Comparison of ENCODE assay signal across 33 cellular contexts in the genomic region with DNA sequence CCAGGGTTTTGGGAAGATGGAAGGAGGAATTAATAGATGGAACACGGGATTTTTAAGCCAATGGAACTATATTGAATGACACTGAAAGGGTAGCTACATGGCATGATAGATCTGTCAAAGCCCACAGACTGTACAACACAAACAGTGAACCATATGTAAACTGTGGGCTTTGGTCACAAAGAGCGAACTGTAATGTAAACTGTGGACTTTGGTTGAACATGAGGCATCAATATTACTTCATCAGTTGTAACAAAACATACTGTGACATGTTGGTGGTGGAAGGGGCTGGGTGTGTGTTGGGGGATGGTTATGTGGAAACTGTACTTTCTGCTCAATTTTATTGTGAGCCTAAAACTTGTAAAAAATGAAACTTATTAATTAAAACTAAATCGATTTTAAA.
"Had no signal": no experiment of that assay in that cellular context is flagged by ENCODE, and none has a peak within 500 bp of the region (broad histone marks: within the 10 kb centered on the region; RNA-seq: fewer than 3 reads in every experiment).

No MANE protein-coding gene starts in this region.

- ATAC-seq: effector memory CD8-positive, alpha-beta T cell; esophagus mucosa; gastroesophageal sphincter; left cardiac atrium; pancreas; stimulated activated memory B cell treated with anti-CD40 and anti-IgM and Interleukin-4, amounts not matched to agents 10 μg/mL and 1 μg/mL and 100 μg/mL, for 72 hours; stimulated activated naive CD8-positive, alpha-beta T cell treated with anti-CD3 and anti-CD28 coated beads, Interleukin-15, amount 100 ng/mL, for 72 hours; upper lobe of right lung had no signal

- DNase-seq: activated CD4-positive, alpha-beta T cell treated with anti-CD3 and anti-CD28 coated beads for 4 hours; activated CD4-positive, alpha-beta T cell treated with anti-CD3 and anti-CD28 coated beads, Interleukin-2, amount 50 U/mL, for 48 hours; activated CD8-positive, alpha-beta memory T cell treated with anti-CD3 and anti-CD28 coated beads, Interleukin-2, amount 50 U/mL, for 4 hours; activated gamma-delta T cell; activated naive CD4-positive, alpha-beta T cell treated with anti-CD3 and anti-CD28 coated beads, Interleukin-2, amount 10 ng/mL, durations not matched to agents 7 days and 5 days; activated naive CD8-positive, alpha-beta T cell treated with anti-CD3 and anti-CD28 coated beads, Interleukin-2, amount 10 ng/mL, durations not matched to agents 7 days and 5 days; activated T-cell treated with anti-CD3 and anti-CD28 coated beads, Interleukin-2, amount 50 U/mL, for 1 hour; cortex of kidney; effector memory CD8-positive, alpha-beta T cell; left cardiac atrium; mammary epithelial cell; naive B cell; nephron progenitor cell; pancreas; retina; sigmoid colon; stimulated activated CD4-positive, alpha-beta T cell treated with anti-CD3 and anti-CD28 coated beads, Interleukin-1b, Interleukin-23, amount 100 ng/mL, for 48 hours; stimulated activated CD4-positive, alpha-beta T cell treated with anti-CD3 and anti-CD28 coated beads, Interleukin-4, amount 100 ng/mL, for 4 hours; stimulated activated CD8-positive, alpha-beta memory T cell treated with anti-CD3 and anti-CD28 coated beads, Interleukin-4, amount 100 ng/mL, for 48 hours; stimulated activated naive CD8-positive, alpha-beta T cell treated with anti-CD3 and anti-CD28 coated beads, Interleukin-15, amount 100 ng/mL, for 72 hours; substantia nigra; T-helper 1 cell; thyroid gland; upper lobe of right lung had no signal

- FAIRE-seq: keratinocyte, pancreas had no signal

- H3K27me3 ChIP-seq: ascending aorta, hepatocyte, pancreas, sigmoid colon, thyroid gland had no signal

- H3K4me3 ChIP-seq: ascending aorta, gastroesophageal sphincter, hepatocyte, pancreas, prostate gland, sigmoid colon, smooth muscle cell, thyroid gland, upper lobe of right lung had no signal

- H3K36me3 ChIP-seq: ascending aorta, gastroesophageal sphincter, pancreas, prostate gland, sigmoid colon, thyroid gland, upper lobe of right lung had no signal

- H3K27ac ChIP-seq: ascending aorta, gastroesophageal sphincter, hepatocyte, pancreas, prostate gland, sigmoid colon, thyroid gland, upper lobe of right lung, VCaP had no signal

- H3K79me2 ChIP-seq: hepatocyte had no signal

- H3K9me3 ChIP-seq: ascending aorta, gastroesophageal sphincter, pancreas, prostate gland, sigmoid colon, thyroid gland, upper lobe of right lung had no signal

- H3K4me1 ChIP-seq: gastroesophageal sphincter, pancreas, prostate gland, sigmoid colon, thyroid gland, upper lobe of right lung had no signal

- H3K4me2 ChIP-seq: hepatocyte, smooth muscle cell had no signal

- H2AFZ ChIP-seq: hepatocyte had no signal
